ENCODE assay signal across 19 cellular contexts in the genomic region with DNA sequence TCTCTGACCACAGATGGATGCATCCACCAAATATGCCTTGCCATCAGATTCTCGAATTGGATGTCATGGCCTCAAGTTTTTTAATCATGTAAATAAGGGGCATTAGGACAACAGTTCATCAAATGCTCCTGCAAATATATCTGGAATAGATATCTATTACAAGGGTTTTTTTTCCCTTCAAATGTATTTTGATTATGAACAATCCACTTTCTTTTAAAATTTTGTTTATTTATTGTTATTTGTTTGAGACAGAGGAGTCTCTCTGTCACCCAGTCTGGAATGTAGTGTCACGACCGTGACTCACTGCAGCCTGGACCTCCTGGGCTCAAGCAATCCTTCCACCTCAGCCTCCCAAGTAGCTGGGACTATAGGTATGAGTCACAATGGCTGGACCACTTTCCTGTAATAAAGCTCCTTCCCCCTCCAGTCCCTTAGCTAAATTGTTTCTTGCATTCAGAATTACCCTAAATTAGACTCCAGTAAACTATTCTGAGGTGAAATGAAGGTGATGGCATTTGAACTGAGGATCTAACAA.
DNase-seq lines count a peak whose midpoint lies in the region; ATAC-seq and TF ChIP-seq lines count a peak whose summit lies in the region.
"Had no signal": no experiment of that assay in that cellular context is flagged by ENCODE, and none has a peak within 500 bp of the region (broad histone marks: within the 10 kb centered on the region; RNA-seq: fewer than 3 reads in every experiment).

No MANE protein-coding gene starts in this region.

- H2BK5ac ChIP-seq in trophoblast cell (ENCODE audit: low read depth, low read length, poor library complexity): peak overlapping the region; percentile 34

- DNase-seq in ELR (ENCODE audit: low read depth) (peak; percentile 65), PC-3 (peak; percentile 72), choroid plexus epithelial cell (ENCODE audit: low read depth) (peak; percentile 8), trophoblast cell (peak; percentile 2 to 8), NCI-H187 (lab: John Stamatoyannopoulos, UW) (no peak), cardiac septum (ENCODE audit: low spot score) (no peak)
- DNase-seq: head of caudate nucleus; naive B cell; NCI-H2029; SIG-M5; stimulated activated CD4-positive, alpha-beta T cell treated with anti-CD3 and anti-CD28 coated beads, Interleukin-2, amount 100 ng/mL, for 48 hours; T-helper 2 cell had no signal

- no peak overlapping the region for H2BK12ac ChIP-seq in trophoblast cell (ENCODE audit: low read length)

- H3K4me2 ChIP-seq in PC-3 (ENCODE audit: low read length) (no peak overlapping the region), trophoblast cell (ENCODE audit: low read length) (no peak overlapping the region)

- H3K79me2 ChIP-seq in PC-3 (ENCODE audit: low read length) (no peaks in the 10 kb centered on the region), trophoblast cell (ENCODE audit: control insufficient read depth, insufficient read depth, low read length, poor library complexity) (no peaks in the 10 kb centered on the region)
- H3K79me2 ChIP-seq: parathyroid adenoma had no signal

- no peak overlapping the region for H2AK5ac ChIP-seq in trophoblast cell (ENCODE audit: low read length)

- no peaks in the 10 kb centered on the region for H4K20me1 ChIP-seq in PC-3 (ENCODE audit: low read length)

- peaks cover 2% of the 10 kb centered on the region for H3K79me1 ChIP-seq in trophoblast cell (ENCODE audit: low read length)

- CTCF ChIA-PET in PC-3 (lab: Charles Lee): no interaction called here

- H2AFZ ChIP-seq in PC-3 (ENCODE audit: low read length) (no peak overlapping the region), trophoblast cell (ENCODE audit: insufficient read depth, low read length, poor library complexity) (no peak overlapping the region)
- H2AFZ ChIP-seq: parathyroid adenoma had no signal

- TF ChIP-seq CTCF in PC-3 (conservative IDR thresholded peaks at IDR 0.05; ENCODE audit: low read depth, low read length): no peak
- TF ChIP-seq CTCF in choroid plexus epithelial cell (conservative IDR thresholded peaks at IDR 0.05; ENCODE audit: low read depth, low read length): no peak

- H3K23ac ChIP-seq in trophoblast cell (ENCODE audit: low read length): no peak overlapping the region

- H3K36me3 ChIP-seq in PC-3 (ENCODE audit: low read depth, low read length) (no peaks in the 10 kb centered on the region), trophoblast cell (ENCODE audit: control insufficient read depth in 1 of 2, insufficient read depth in 2 of 2, low read length in 2 of 2) (no peaks in the 10 kb centered on the region)
- H3K36me3 ChIP-seq: esophagus muscularis mucosa had no signal

- no peak overlapping the region for H3K4me3 ChIP-seq in PC-3 (ENCODE audit: low read length)
- no peak overlapping the region for H3K4me3 ChIP-seq in choroid plexus epithelial cell (ENCODE audit: low read depth, low read length)
- no peak overlapping the region for H3K4me3 ChIP-seq in trophoblast cell (ENCODE audit: low read depth, low read length)
- H3K4me3 ChIP-seq: esophagus muscularis mucosa, lung had no signal

- H3K4me1 ChIP-seq in PC-3 (ENCODE audit: insufficient read depth, low read length) (peaks cover 17% of the 10 kb centered on the region), trophoblast cell (ENCODE audit: control insufficient read depth in 1 of 2, insufficient read depth in 2 of 2, low read length in 2 of 2) (peaks cover 0 to 3% of the 10 kb centered on the region in 2 experiments)
- H3K4me1 ChIP-seq: esophagus muscularis mucosa, parathyroid adenoma had no signal

- no peaks in the 10 kb centered on the region for H3F3A ChIP-seq in PC-3 (ENCODE audit: low read length, unreplicated experiment)

- H4K8ac ChIP-seq in trophoblast cell (ENCODE audit: low read depth, low read length): no peak overlapping the region

- no peak overlapping the region for H4K12ac ChIP-seq in trophoblast cell (ENCODE audit: low read depth, low read length)

- POLR2A ChIA-PET in PC-3 (lab: Charles Lee; ENCODE audit: unreplicated experiment): no interaction called here

- no peaks in the 10 kb centered on the region for H3K9me2 ChIP-seq in PC-3 (replicated peaks; ENCODE audit: low read length)

- no peak overlapping the region for H3K27ac ChIP-seq in PC-3 (ENCODE audit: low read length)
- H3K27ac ChIP-seq in trophoblast cell (ENCODE audit: low read depth, low read length): peak overlapping the region; percentile 78
- H3K27ac ChIP-seq: esophagus muscularis mucosa, parathyroid adenoma had no signal

- no peak overlapping the region for H3K9ac ChIP-seq in PC-3 (ENCODE audit: low read length)
- no peak overlapping the region for H3K9ac ChIP-seq in trophoblast cell (ENCODE audit: low read length)
- H3K9ac ChIP-seq: parathyroid adenoma had no signal

- H3K18ac ChIP-seq in trophoblast cell (ENCODE audit: low read length): no peak overlapping the region

- intact Hi-C loops in PC-3 (cut with micrococcal nuclease) (no loop called here), cardiac septum (cut with DNase I) (no loop called here)

- ATAC-seq in PC-3 (peak; percentile 78), HG02981 (IDR thresholded peaks at IDR 0.05; ENCODE audit: unreplicated experiment) (no peak), esophagus mucosa (no peak)
- ATAC-seq: activated CD4-positive, CD25-positive, alpha-beta regulatory T cell treated with anti-CD3 and anti-CD28 coated beads, Interleukin-2, amount 50 U/mL, for 24 hours; activated T-helper 17 cell treated with anti-CD3 and anti-CD28 coated beads, Interleukin-2, amount 50 U/mL, for 72 hours had no signal

- no TSS peak for BruUV-seq in PC-3 (replicated peaks; lab: Mats Ljungman, UMichigan)

- H4K91ac ChIP-seq in trophoblast cell (ENCODE audit: low read depth, low read length): no peak overlapping the region

- WGBS in trophoblast cell (ENCODE audit: extremely low coverage, insufficient coverage, insufficient read length): no CpG with 5 or more reads among the region's 3 CpGs

- H3K9me3 ChIP-seq in PC-3 (ENCODE audit: low read length) (no peaks in the 10 kb centered on the region), trophoblast cell (ENCODE audit: insufficient read depth, low read depth, low read length) (peaks cover 2% of the 10 kb centered on the region)

- H3K14ac ChIP-seq in trophoblast cell (ENCODE audit: low read length): no peak overlapping the region

- no peak overlapping the region for H2BK120ac ChIP-seq in trophoblast cell (ENCODE audit: insufficient read depth, low read length, poor library complexity)

- H3K27me3 ChIP-seq in PC-3 (ENCODE audit: low read length) (no peaks in the 10 kb centered on the region), trophoblast cell (ENCODE audit: insufficient read depth, low read length) (no peaks in the 10 kb centered on the region)
- H3K27me3 ChIP-seq: esophagus muscularis mucosa had no signal

- no peak overlapping the region for H3K4ac ChIP-seq in trophoblast cell (ENCODE audit: low read depth, low read length)

Comparison
In these comparisons a context has a peak if more than half of its experiments do, and no peak if none do; other contexts are left out.
1. DNase-seq: peak in ELR (single experiment), PC-3 (single experiment), choroid plexus epithelial cell (single experiment) and trophoblast cell (2 of 2); none in NCI-H187 (0 of 2) and cardiac septum (single experiment).